ENCODE assay signal across 11 cellular contexts in genomic region chr4:38503689-38504395, GRCh38.
DNase-seq lines count a peak whose midpoint lies in the region; ATAC-seq, FAIRE-seq and TF ChIP-seq lines count a peak whose summit lies in the region.
"Had no signal": no experiment of that assay in that cellular context is flagged by ENCODE, and none has a peak within 500 bp of the region (broad histone marks: within the 10 kb centered on the region; RNA-seq: fewer than 3 reads in every experiment).

No MANE protein-coding gene starts in this region.

- H3K9ac ChIP-seq in GM12878 (ENCODE audit: control insufficient read depth, insufficient read depth, low read length) (no peak overlapping the region), MM.1S (ENCODE audit: low read length) (no peak overlapping the region)
- H3K9ac ChIP-seq: SK-N-SH had no signal

- ATAC-seq in GM18517 (IDR thresholded peaks at IDR 0.05; ENCODE audit: unreplicated experiment) (peak; percentile 93), GM21367 (IDR thresholded peaks at IDR 0.05; ENCODE audit: unreplicated experiment) (peak; percentile 92), HG03060 (IDR thresholded peaks at IDR 0.05; ENCODE audit: low read depth, unreplicated experiment) (peak; percentile 66), GM12878 (peak; percentile 95)
- ATAC-seq: left lobe of liver had no signal

- peak; percentile 92 for FAIRE-seq in GM12878 (lab: Jason Lieb, UNC)

- in situ Hi-C loops in GM12878 (cut with MboI) = no loop called here

- WGBS in GM12878 (ENCODE audit: insufficient coverage, insufficient replicate concordance, low lambda C conversion rate, missing lambda C conversion rate) = 3% methylated on average over 6 of the region's 6 CpGs

- SMC1A ChIA-PET in GM12878 (lab: Charles Lee; ENCODE audit: uncharacterized antibody, unreplicated experiment) = interaction anchor here (0.6 to 3.8 kb wide), 18 partner anchors 10 to 375 kb away, joined by 3 to 22 read pairs (median 4); no protein-coding TSS in a partner anchor

- H3K4me3 Mint-ChIP-seq in nephron progenitor cell = no peak overlapping the region

- H3K4me3 ChIP-seq in GM12878 (no peak overlapping the region; the same call in 1 of the 2 replicates), MM.1S (ENCODE audit: low read length) (no peak overlapping the region)

- H3K36me3 ChIP-seq in GM12878 (ENCODE audit: control insufficient read depth in 2 of 2, insufficient read depth in 2 of 2, low read length in 1 of 2) (no peaks in the 10 kb centered on the region), MM.1S (replicated peaks; ENCODE audit: insufficient read depth, low read length) (no peaks in the 10 kb centered on the region)

- no peaks in the 10 kb centered on the region for H3K36me3 Mint-ChIP-seq in nephron progenitor cell (ENCODE audit: low read depth)

- H3K4me1 Mint-ChIP-seq in nephron progenitor cell = no peaks in the 10 kb centered on the region

- TF ChIP-seq EP300 in GM12878 (IDR thresholded peaks at IDR 0.05; ENCODE audit: borderline replicate concordance in 1 of 2, control insufficient read depth in 1 of 2, low read depth in 2 of 2, low read length in 2 of 2) = peak; percentile 59 to 83; a peak in 1 of 4 replicates

- H3K27me3 ChIP-seq in GM12878 (replicated peaks in 1 of 2; ENCODE audit: control insufficient read depth in 2 of 2, insufficient read depth in 2 of 2, low read length in 1 of 2) = no peaks in the 10 kb centered on the region
- no peaks in the 10 kb centered on the region for H3K27me3 ChIP-seq in MM.1S (replicated peaks; ENCODE audit: insufficient read depth, low read length)

- no peak; the same call in 1 of the 2 replicates for TF ChIP-seq RAD21 in GM12878 (IDR thresholded peaks at IDR 0.05; ENCODE audit: insufficient read depth, low read depth, low read length)

- H3K9me2 ChIP-seq in MM.1S (replicated peaks; ENCODE audit: insufficient read depth, low read length) = no peaks in the 10 kb centered on the region
- H3K9me2 ChIP-seq: SK-N-SH had no signal

- no peak overlapping the region for H3K27ac Mint-ChIP-seq in nephron progenitor cell

- POLR2A ChIA-PET in GM12878 (lab: Charles Lee) = interaction anchor here (0.6 to 2.0 kb wide), 5 partner anchors 26 to 375 kb away, joined by 3 to 7 read pairs (median 4); no protein-coding TSS in a partner anchor

- peaks cover 3% of the 10 kb centered on the region for H3K9me3 Mint-ChIP-seq in nephron progenitor cell

- H3K4me1 ChIP-seq in GM12878 (ENCODE audit: control insufficient read depth, insufficient read depth, low read length) (peaks cover 31% of the 10 kb centered on the region), MM.1S (ENCODE audit: low read length) (no peaks in the 10 kb centered on the region)

- RAD21 ChIA-PET in GM12878 (lab: Charles Lee; ENCODE audit: unreplicated experiment) = interaction anchor here (0.9 to 3.2 kb wide), 14 partner anchors 10 to 425 kb away, joined by 3 to 15 read pairs (median 5); no protein-coding TSS in a partner anchor

- no peaks in the 10 kb centered on the region for H3F3A ChIP-seq in MM.1S (ENCODE audit: insufficient read depth, low read length)

- DNase-seq in GM12878 (ENCODE audit: low read depth, low spot score) (peak; percentile 86), nephron progenitor cell (no peak), MM.1S (no peak), DMS 273 (lab: John Stamatoyannopoulos, UW; ENCODE audit: unreplicated experiment) (no peak), AML-193 (lab: John Stamatoyannopoulos, UW) (no peak)
- DNase-seq: NCI-H2107, SK-N-SH had no signal

- intact Hi-C loops in GM12878 (cut with micrococcal nuclease; ENCODE audit: unreplicated experiment) = loop anchor here (1.0 to 5.0 kb wide), 7 partner anchors 49 to 442 kb away; no protein-coding TSS in a partner anchor

- H3K9me3 ChIP-seq in GM12878 (replicated peaks; ENCODE audit: control insufficient read depth, insufficient read depth, low read length) (no peaks in the 10 kb centered on the region), MM.1S (replicated peaks; ENCODE audit: insufficient read depth, low read length) (no peaks in the 10 kb centered on the region)
- H3K9me3 ChIP-seq: SK-N-SH had no signal

- H3K4me2 ChIP-seq in GM12878 (ENCODE audit: control insufficient read depth, insufficient read depth) (peak overlapping the region; percentile 65), MM.1S (ENCODE audit: low read depth, low read length) (no peak overlapping the region; the same call in 1 of the 2 replicates)
- H3K4me2 ChIP-seq: SK-N-SH had no signal

- H2AFZ ChIP-seq in GM12878 (ENCODE audit: control insufficient read depth, low read depth, low read length) = no peak overlapping the region
- no peak overlapping the region for H2AFZ ChIP-seq in MM.1S (ENCODE audit: low read length)

- H4K20me1 ChIP-seq in GM12878 (ENCODE audit: control insufficient read depth, insufficient read depth) = no peaks in the 10 kb centered on the region
- H4K20me1 ChIP-seq in MM.1S (ENCODE audit: insufficient read depth, low read length) = no peaks in the 10 kb centered on the region

- H3K27ac ChIP-seq in GM12878 (ENCODE audit: control insufficient read depth, insufficient read depth) (peak overlapping the region; percentile 47), MM.1S (ENCODE audit: low read length) (no peak overlapping the region)

- H3K27me3 Mint-ChIP-seq in nephron progenitor cell (ENCODE audit: low read depth, poor library complexity) = peaks cover 13% of the 10 kb centered on the region

- no TSS peak for BruUV-seq in GM12878 (replicated peaks; lab: Mats Ljungman, UMichigan)

- no peaks in the 10 kb centered on the region for H3K79me2 ChIP-seq in GM12878 (ENCODE audit: control insufficient read depth, insufficient read depth, low read length)
- H3K79me2 ChIP-seq in MM.1S (ENCODE audit: low read length) = no peaks in the 10 kb centered on the region

- TF ChIP-seq CTCF in GM12878 (IDR thresholded peaks at IDR 0.05 in 2 of 3, conservative IDR thresholded peaks at IDR 0.05 in 1 of 3; ENCODE audit: control insufficient read depth in 2 of 3, extremely low read depth in 1 of 3, insufficient read depth in 1 of 3, low read depth in 3 of 3, low read length in 3 of 3) (no peak), nephron progenitor cell (IDR thresholded peaks at IDR 0.05) (no peak), MM.1S (IDR thresholded peaks at IDR 0.05; ENCODE audit: low read length) (no peak)

- CTCF ChIA-PET in GM12878 (lab: Yijun Ruan, JAX) = interaction anchor here (0.6 to 2.7 kb wide), 10 partner anchors 15 to 704 kb away, joined by 3 to 11 read pairs (median 3); no protein-coding TSS in a partner anchor

- no peak for TF ChIP-seq POLR2A in GM12878 (IDR thresholded peaks at IDR 0.05; ENCODE audit: low read depth, low read length)

TF ChIP-seq in GM12878, 131 proteins besides CTCF, POLR2A, EP300 and RAD21 (continues in another document):
- TF ChIP-seq BHLHE40 (IDR thresholded peaks at IDR 0.05; ENCODE audit: borderline replicate concordance in 1 of 2, low read depth in 2 of 2, low read length in 1 of 2) (peak; percentile 49 to 61; a peak in 2 of 4 replicates), CEBPB (IDR thresholded peaks at IDR 0.05; ENCODE audit: borderline replicate concordance in 1 of 2, low read depth in 2 of 2, low read length in 2 of 2) (peak in 1 of 2 experiments; percentile 45; a peak in 1 of 4 replicates), BCL11A (IDR thresholded peaks at IDR 0.05; ENCODE audit: low read depth, low read length) (peak; percentile 89), GATAD2B (conservative IDR thresholded peaks at IDR 0.05; ENCODE audit: low read depth) (no peak), NFIC (IDR thresholded peaks at IDR 0.05; ENCODE audit: low read depth, low read length) (peak; percentile 96), TCF7 (IDR thresholded peaks at IDR 0.05; ENCODE audit: borderline replicate concordance) (peak; percentile 55), BCLAF1 (IDR thresholded peaks at IDR 0.05) (no peak)
- TF ChIP-seq, protein P1, sequence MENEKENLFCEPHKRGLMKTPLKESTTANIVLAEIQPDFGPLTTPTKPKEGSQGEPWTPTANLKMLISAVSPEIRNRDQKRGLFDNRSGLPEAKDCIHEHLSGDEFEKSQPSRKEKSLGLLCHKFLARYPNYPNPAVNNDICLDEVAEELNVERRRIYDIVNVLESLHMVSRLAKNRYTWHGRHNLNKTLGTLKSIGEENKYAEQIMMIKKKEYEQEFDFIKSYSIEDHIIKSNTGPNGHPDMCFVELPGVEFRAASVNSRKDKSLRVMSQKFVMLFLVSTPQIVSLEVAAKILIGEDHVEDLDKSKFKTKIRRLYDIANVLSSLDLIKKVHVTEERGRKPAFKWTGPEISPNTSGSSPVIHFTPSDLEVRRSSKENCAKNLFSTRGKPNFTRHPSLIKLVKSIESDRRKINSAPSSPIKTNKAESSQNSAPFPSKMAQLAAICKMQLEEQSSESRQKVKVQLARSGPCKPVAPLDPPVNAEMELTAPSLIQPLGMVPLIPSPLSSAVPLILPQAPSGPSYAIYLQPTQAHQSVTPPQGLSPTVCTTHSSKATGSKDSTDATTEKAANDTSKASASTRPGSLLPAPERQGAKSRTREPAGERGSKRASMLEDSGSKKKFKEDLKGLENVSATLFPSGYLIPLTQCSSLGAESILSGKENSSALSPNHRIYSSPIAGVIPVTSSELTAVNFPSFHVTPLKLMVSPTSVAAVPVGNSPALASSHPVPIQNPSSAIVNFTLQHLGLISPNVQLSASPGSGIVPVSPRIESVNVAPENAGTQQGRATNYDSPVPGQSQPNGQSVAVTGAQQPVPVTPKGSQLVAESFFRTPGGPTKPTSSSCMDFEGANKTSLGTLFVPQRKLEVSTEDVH (IDR thresholded peaks at IDR 0.05; ENCODE audit: low read depth, partially characterized antibody) = no peak
